Comparison of ENCODE assay signal across 9 cellular contexts in the genomic region with DNA sequence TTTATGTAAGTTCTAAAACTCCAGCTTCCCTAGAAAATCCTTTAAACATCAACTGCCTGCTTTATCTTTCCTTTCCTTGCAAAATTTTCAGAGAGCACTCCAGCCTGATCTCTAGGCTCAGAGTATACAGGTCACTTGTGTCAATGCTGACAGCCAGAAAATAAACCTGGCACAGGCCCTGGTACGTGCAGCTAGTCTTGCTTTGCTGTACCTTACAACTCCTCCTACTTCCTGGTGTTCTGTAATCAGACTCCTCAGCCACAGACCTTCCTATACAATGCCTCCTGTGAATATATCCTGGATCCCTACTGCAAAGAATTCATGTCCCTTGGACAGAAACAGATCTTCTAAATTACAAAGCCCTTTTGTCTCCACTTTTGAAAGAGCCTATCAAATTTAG. TPM values are rescaled to one million over a fixed set of nuclear protein-coding genes. Genes with fewer than 3 reads are reported as not detected.
A peak's percentile ranks its signal among the peaks of the same experiment; 100 is the strongest.
DNase-seq lines count a peak whose midpoint lies in the region; ATAC-seq, FAIRE-seq and TF ChIP-seq lines count a peak whose summit lies in the region.
"Had no signal": no experiment of that assay in that cellular context is flagged by ENCODE, and none has a peak within 500 bp of the region (broad histone marks: within the 10 kb centered on the region; RNA-seq: fewer than 3 reads in every experiment).

No MANE protein-coding gene starts in this region.

- ATAC-seq in HG02763 (IDR thresholded peaks at IDR 0.05; ENCODE audit: unreplicated experiment) (peak; percentile 26), PC-3 (peak; percentile 100)
- peak; percentile 91 for ATAC-seq in effector memory CD8-positive, alpha-beta T cell (replicated peaks)

- CTCF ChIA-PET in PC-3 (lab: Charles Lee) = no interaction called here

- TF ChIP-seq POLR2A in GM12891 (IDR thresholded peaks at IDR 0.05; ENCODE audit: low read depth, low read length) = no peak

- no peaks in the 10 kb centered on the region for H3K79me2 ChIP-seq in PC-3 (ENCODE audit: low read length)

- H3K9me3 Mint-ChIP-seq in effector memory CD8-positive, alpha-beta T cell = no peaks in the 10 kb centered on the region
- H3K9me3 Mint-ChIP-seq: IgD-negative memory B cell had no signal

- H3K9ac ChIP-seq in PC-3 (ENCODE audit: low read length) = no peak overlapping the region

- intact Hi-C loops in PC-3 (cut with micrococcal nuclease) = no loop called here

- H3F3A ChIP-seq in PC-3 (ENCODE audit: low read length, unreplicated experiment) = no peaks in the 10 kb centered on the region

- H4K20me1 ChIP-seq in PC-3 (ENCODE audit: low read length) = no peaks in the 10 kb centered on the region

- DNase-seq in GM12891 (ENCODE audit: insufficient read length, low spot score) = no peak
- DNase-seq in PC-3 = peak; percentile 81
- DNase-seq in effector memory CD8-positive, alpha-beta T cell = no peak
- peak; percentile 91 for DNase-seq in small intestine
- no peak for DNase-seq in NCI-H128 (lab: John Stamatoyannopoulos, UW; ENCODE audit: unreplicated experiment)
- DNase-seq in HCEC 1CT = no peak
- no peak for DNase-seq in epidermal melanocyte (ENCODE audit: insufficient read length, low spot score)

- FAIRE-seq in GM12891 (lab: Jason Lieb, UNC) = peak; percentile 75
- no peak for FAIRE-seq in small intestine (lab: Jason Lieb, UNC)

- H3K36me3 ChIP-seq in PC-3 (ENCODE audit: low read depth, low read length) = no peaks in the 10 kb centered on the region
- H3K36me3 ChIP-seq in small intestine (ENCODE audit: control insufficient read depth in 2 of 2, insufficient read depth in 2 of 2, low read length in 2 of 2) = no peaks in the 10 kb centered on the region

- no peak overlapping the region for H3K4me3 ChIP-seq in PC-3 (ENCODE audit: low read length)
- no peak overlapping the region for H3K4me3 ChIP-seq in small intestine (ENCODE audit: low read depth in 1 of 2, low read length in 2 of 2)

- peaks cover 23% of the 10 kb centered on the region for H3K4me1 ChIP-seq in PC-3 (ENCODE audit: insufficient read depth, low read length)
- peaks cover 0 to 8% of the 10 kb centered on the region in 2 donors for H3K4me1 ChIP-seq in small intestine (ENCODE audit: control insufficient read depth in 2 of 2, insufficient read depth in 1 of 2, low read depth in 1 of 2, low read length in 1 of 2)

- 0 to 19% (median 0%) methylated on average over 1 of the region's 1 CpG for WGBS in small intestine, 3 donors

- no peaks in the 10 kb centered on the region for H3K9me3 ChIP-seq in PC-3 (ENCODE audit: low read length)
- no peaks in the 10 kb centered on the region for H3K9me3 ChIP-seq in small intestine (ENCODE audit: control insufficient read depth, low read depth)

- H3K4me1 Mint-ChIP-seq in effector memory CD8-positive, alpha-beta T cell (ENCODE audit: low read depth in 2 of 2) = peaks cover 10% of the 10 kb centered on the region in 2 donors

- no peaks in the 10 kb centered on the region for H3K27me3 Mint-ChIP-seq in effector memory CD8-positive, alpha-beta T cell

- no peaks in the 10 kb centered on the region for H3K9me2 ChIP-seq in PC-3 (replicated peaks; ENCODE audit: low read length)

- H3K27me3 ChIP-seq in PC-3 (ENCODE audit: low read length) (no peaks in the 10 kb centered on the region), small intestine (ENCODE audit: control insufficient read depth in 2 of 2, insufficient read depth in 2 of 2, low read length in 2 of 2) (no peaks in the 10 kb centered on the region)

- POLR2A ChIA-PET in PC-3 (lab: Charles Lee; ENCODE audit: unreplicated experiment) = no interaction called here

- H2AFZ ChIP-seq in PC-3 (ENCODE audit: low read length) = peak overlapping the region; percentile 69

- no peak for TF ChIP-seq CTCF in PC-3 (conservative IDR thresholded peaks at IDR 0.05; ENCODE audit: low read depth, low read length)

- H3K36me3 Mint-ChIP-seq in effector memory CD8-positive, alpha-beta T cell (ENCODE audit: insufficient read depth) = no peaks in the 10 kb centered on the region
- H3K36me3 Mint-ChIP-seq: IgD-negative memory B cell had no signal

- peak overlapping the region; percentile 22 for H3K27ac ChIP-seq in PC-3 (ENCODE audit: low read length)
- peak overlapping the region; percentile 16 to 34 for H3K27ac ChIP-seq in small intestine (ENCODE audit: low read depth in 1 of 2, low read length in 1 of 2)

- no peak overlapping the region for H3K4me3 Mint-ChIP-seq in effector memory CD8-positive, alpha-beta T cell

- H3K4me2 ChIP-seq in PC-3 (ENCODE audit: low read length) = peak overlapping the region; percentile 56

- peak overlapping the region; percentile 35 to 51 for H3K27ac Mint-ChIP-seq in effector memory CD8-positive, alpha-beta T cell

- no TSS peak for BruUV-seq in PC-3 (replicated peaks; lab: Mats Ljungman, UMichigan)

TF ChIP-seq in GM12891, 5 proteins besides CTCF, POLR2A, EP300 and RAD21:
- TF ChIP-seq PAX5 (IDR thresholded peaks at IDR 0.05; ENCODE audit: insufficient read depth, low read length, severe bottlenecking) (no peak), POLR2AphosphoS5 (IDR thresholded peaks at IDR 0.05; ENCODE audit: low read depth, low read length) (no peak), POU2F2 (IDR thresholded peaks at IDR 0.05; ENCODE audit: low read depth, low read length) (no peak), SPI1 (IDR thresholded peaks at IDR 0.05; ENCODE audit: low read depth, low read length) (no peak), TAF1 (IDR thresholded peaks at IDR 0.05; ENCODE audit: low read depth, low read length) (no peak)

RNA-seq across cellular contexts. Expression of a gene that starts 24.2 kb away (rescaled TPM):
- 62.2 TPM for polyA plus RNA-seq in GM12891 (2012; ENCODE audit: low read depth, missing spikeins)
- 136 and 163 TPM in 2 replicates for total RNA-seq in PC-3 (2014; rRNA removed)
- polyA plus RNA-seq in small intestine = 10 to 100 TPM in 2 of 3 donors, 1 to 10 TPM in 1; 5.1 to 64.4 (median 11.3) TPM

RNA-seq across cellular contexts. Expression of a gene that starts 53.7 kb away (rescaled TPM):
- 14.5 TPM for polyA plus RNA-seq in GM12891 (2012; ENCODE audit: low read depth, missing spikeins)
- total RNA-seq in PC-3 (2014; rRNA removed) = 0.18 TPM in 1 of 2 replicates, not detected in the other
- polyA plus RNA-seq in small intestine = under 1 TPM in 1 of 3 donors, not detected in 2; 0.36 TPM
- polyA plus RNA-seq: IgD-negative memory B cell had no signal

Comparison
In these comparisons a context has a peak if more than half of its experiments do, and no peak if none do; other contexts are left out.
1. DNase-seq: peak in PC-3 (single experiment) and small intestine (single experiment); none in GM12891 (single experiment), effector memory CD8-positive, alpha-beta T cell (0 of 3), NCI-H128 (single experiment), HCEC 1CT (single experiment) and epidermal melanocyte (single experiment).
2. ATAC-seq: peak in every context shown above with its lines; median percentile 100 in PC-3; 91 in effector memory CD8-positive, alpha-beta T cell; 26 in HG02763.